Comparison of ENCODE assay signal across 22 cellular contexts in the genomic region with DNA sequence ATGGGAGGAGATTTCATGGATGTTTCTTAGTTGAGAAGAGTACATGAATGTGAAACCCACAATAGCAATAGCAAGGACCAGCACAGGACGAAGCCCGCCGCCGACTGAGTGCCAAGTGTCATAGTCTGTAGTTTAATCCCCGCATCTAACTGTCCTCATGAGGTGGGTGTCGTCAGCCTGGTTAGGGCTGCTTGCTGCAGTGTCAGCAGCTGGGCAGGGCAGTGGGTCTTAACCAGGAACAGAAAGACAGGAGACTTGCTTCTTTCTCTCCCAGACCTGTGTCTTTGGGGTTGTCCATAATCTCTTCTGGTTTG.
DNase-seq lines count a peak whose midpoint lies in the region; ATAC-seq and TF ChIP-seq lines count a peak whose summit lies in the region.
"Had no signal": no experiment of that assay in that cellular context is flagged by ENCODE, and none has a peak within 500 bp of the region (broad histone marks: within the 10 kb centered on the region; RNA-seq: fewer than 3 reads in every experiment).

No MANE protein-coding gene starts in this region.

- H3K36me3 Mint-ChIP-seq in dendritic cell treated with granulocyte-macrophage colony-stimulating factor and Interleukin-4, amounts not matched to agents 40 ng/mL and 50 ng/mL, for 4 days (ENCODE audit: low read depth) = no peaks in the 10 kb centered on the region
- H3K36me3 Mint-ChIP-seq: activated naive CD4-positive, alpha-beta T cell treated with anti-CD3 and anti-CD28 coated beads, Interleukin-2, amount 50 U/mL, for 72 hours; naive B cell had no signal

- intact Hi-C loops in IMR-90 (cut with micrococcal nuclease) (no loop called here), left lung (cut with DNase I) (no loop called here)
- intact Hi-C loops in dendritic cell treated with granulocyte-macrophage colony-stimulating factor and Interleukin-4, amounts not matched to agents 40 ng/mL and 50 ng/mL, for 4 days (cut with micrococcal nuclease) = no loop called here

- in situ Hi-C loops in IMR-90 (cut with MboI; ENCODE audit: low sequenced_read_pairs) = no loop called here

- H4K5ac ChIP-seq in IMR-90 (ENCODE audit: low read depth, low read length) = peak overlapping the region; percentile 15; the same call in 1 of the 2 replicates

- H3F3A ChIP-seq in smooth muscle cell (ENCODE audit: low read depth) = peaks cover 45% of the 10 kb centered on the region

- H3K27ac ChIP-seq in IMR-90 (ENCODE audit: insufficient read depth, low read length) = no peak overlapping the region
- H3K27ac ChIP-seq in left lung = peak overlapping the region; percentile 4 to 58
- H3K27ac ChIP-seq in smooth muscle cell (ENCODE audit: low read depth) = peak overlapping the region; percentile 96
- H3K27ac ChIP-seq: brain microvascular endothelial cell had no signal

- H4K8ac ChIP-seq in IMR-90 (ENCODE audit: low read depth in 2 of 2, low read length in 2 of 2) = peak overlapping the region in 1 of 2 experiments; percentile 60; a peak in 1 of 4 replicates

- H3K4ac ChIP-seq in IMR-90 (ENCODE audit: low read depth, low read length) = peak overlapping the region; percentile 67

- H4K20me1 ChIP-seq in IMR-90 (ENCODE audit: insufficient read depth, low read length) (no peaks in the 10 kb centered on the region), smooth muscle cell (ENCODE audit: low read depth) (no peaks in the 10 kb centered on the region)

- TF ChIP-seq RAD21 in IMR-90 (IDR thresholded peaks at IDR 0.05; ENCODE audit: low read length) = no peak

- peak overlapping the region; percentile 91; the same call in 2 of the 3 replicates for H2BK15ac ChIP-seq in IMR-90 (ENCODE audit: low read depth, low read length)

- H3K9ac ChIP-seq in IMR-90 (ENCODE audit: low read depth, low read length) = no peak overlapping the region
- peak overlapping the region; percentile 20 for H3K9ac ChIP-seq in smooth muscle cell (ENCODE audit: low read depth)

- H3K23ac ChIP-seq in IMR-90 (ENCODE audit: low read depth, low read length) = peak overlapping the region; percentile 6; the same call in 1 of the 2 replicates

- POLR2A ChIA-PET in IMR-90 (lab: Charles Lee; ENCODE audit: unreplicated experiment) = no interaction called here

- H3K79me2 ChIP-seq in smooth muscle cell (ENCODE audit: low read depth) = no peaks in the 10 kb centered on the region

- H3K9me3 ChIP-seq in IMR-90 (ENCODE audit: control insufficient read depth, insufficient read depth, low read length) (no peaks in the 10 kb centered on the region), left lung (no peaks in the 10 kb centered on the region), smooth muscle cell (replicated peaks; ENCODE audit: low read depth) (no peaks in the 10 kb centered on the region)
- H3K9me3 ChIP-seq: HAP-1, suprapubic skin had no signal

- no peak overlapping the region for H3K56ac ChIP-seq in IMR-90 (ENCODE audit: extremely low read depth, insufficient read depth, low read length)

- H3K4me3 ChIP-seq in IMR-90 (ENCODE audit: insufficient read depth, low read depth, low read length) = no peak overlapping the region
- H3K4me3 ChIP-seq in left lung = no peak overlapping the region
- no peak overlapping the region for H3K4me3 ChIP-seq in smooth muscle cell
- no peak overlapping the region for H3K4me3 ChIP-seq in H7 (ENCODE audit: insufficient read depth, low read depth, low read length)
- H3K4me3 ChIP-seq: HAP-1 had no signal

- no peak overlapping the region for H2BK5ac ChIP-seq in IMR-90 (ENCODE audit: low read depth, low read length, poor library complexity, severe bottlenecking)

- H2BK20ac ChIP-seq in IMR-90 (ENCODE audit: low read depth, low read length) = peak overlapping the region; percentile 80

- H3K4me2 ChIP-seq in IMR-90 (ENCODE audit: low read depth, low read length) = no peak overlapping the region
- peak overlapping the region; percentile 71 for H3K4me2 ChIP-seq in smooth muscle cell

- H3K18ac ChIP-seq in IMR-90 (ENCODE audit: low read depth, low read length) = peak overlapping the region; percentile 2

- TF ChIP-seq CTCF in IMR-90 (conservative IDR thresholded peaks at IDR 0.05; ENCODE audit: low read depth, low read length) = no peak
- no peak for TF ChIP-seq CTCF in left lung (IDR thresholded peaks at IDR 0.05)
- no peak for TF ChIP-seq CTCF in smooth muscle cell (IDR thresholded peaks at IDR 0.05; ENCODE audit: borderline replicate concordance, insufficient read depth, poor library complexity, severe bottlenecking)

- peaks cover 8% of the 10 kb centered on the region for H3K9me3 Mint-ChIP-seq in dendritic cell treated with granulocyte-macrophage colony-stimulating factor and Interleukin-4, amounts not matched to agents 40 ng/mL and 50 ng/mL, for 4 days
- H3K9me3 Mint-ChIP-seq: activated naive CD4-positive, alpha-beta T cell treated with anti-CD3 and anti-CD28 coated beads, Interleukin-2, amount 50 U/mL, for 72 hours; naive B cell had no signal

- CTCF ChIA-PET in IMR-90 (lab: Yijun Ruan, JAX) = no interaction called here

- dilution Hi-C loops in IMR-90 (cut with HindIII; ENCODE audit: low sequenced_read_pairs, unreplicated experiment) = no loop called here

- no peaks in the 10 kb centered on the region for H3K27me3 ChIP-seq in IMR-90 (ENCODE audit: control insufficient read depth, insufficient read depth, low read length)
- no peaks in the 10 kb centered on the region for H3K27me3 ChIP-seq in left lung
- no peaks in the 10 kb centered on the region for H3K27me3 ChIP-seq in smooth muscle cell (ENCODE audit: low read depth)
- H3K27me3 ChIP-seq in H7 (ENCODE audit: control insufficient read depth, insufficient read depth, low read length) = no peaks in the 10 kb centered on the region
- H3K27me3 ChIP-seq: brain microvascular endothelial cell, suprapubic skin had no signal

- H2BK120ac ChIP-seq in IMR-90 (ENCODE audit: low read depth, low read length) = peak overlapping the region; percentile 85

- peak overlapping the region; percentile 51 for H4K91ac ChIP-seq in IMR-90 (ENCODE audit: insufficient read depth, low read depth, low read length)

- H2AFZ ChIP-seq in IMR-90 (replicated peaks; ENCODE audit: low read length, poor library complexity) (peak overlapping the region; percentile 1), smooth muscle cell (ENCODE audit: low read depth) (no peak overlapping the region)

- DNase-seq in IMR-90 (no peak), left lung (no peak), smooth muscle cell (lab: John Stamatoyannopoulos, UW; ENCODE audit: unreplicated experiment) (no peak), H7 (no peak), NCI-H2107 (lab: John Stamatoyannopoulos, UW) (no peak)
- DNase-seq: activated CD4-positive, alpha-beta T cell treated with anti-CD3 and anti-CD28 coated beads, Interleukin-2, amount 50 U/mL, for 1 hour; brain microvascular endothelial cell; effector memory CD4-positive, alpha-beta T cell; GF-D8; naive B cell; NCI-H2029 treated with DMSO at 0.1 percent for 48 hours; NCI-H524; OCI-M1; stimulated activated CD4-positive, alpha-beta T cell treated with anti-CD3 and anti-CD28 coated beads, Interleukin-2, amount 100 ng/mL, for 24 hours had no signal

- peaks cover 78% of the 10 kb centered on the region for H3K4me1 Mint-ChIP-seq in dendritic cell treated with granulocyte-macrophage colony-stimulating factor and Interleukin-4, amounts not matched to agents 40 ng/mL and 50 ng/mL, for 4 days (ENCODE audit: low read depth)

- TF ChIP-seq POLR2A in IMR-90 (IDR thresholded peaks at IDR 0.05; ENCODE audit: low read depth, low read length) = no peak

- H3K36me3 ChIP-seq in IMR-90 (ENCODE audit: control insufficient read depth, insufficient read depth, low read length) (no peaks in the 10 kb centered on the region), left lung (no peaks in the 10 kb centered on the region), smooth muscle cell (ENCODE audit: low read depth) (no peaks in the 10 kb centered on the region), H7 (replicated peaks; ENCODE audit: control insufficient read depth, insufficient read depth, low read length) (no peaks in the 10 kb centered on the region)
- H3K36me3 ChIP-seq: brain microvascular endothelial cell, HAP-1, suprapubic skin had no signal

- H3K4me3 Mint-ChIP-seq in dendritic cell treated with granulocyte-macrophage colony-stimulating factor and Interleukin-4, amounts not matched to agents 40 ng/mL and 50 ng/mL, for 4 days = no peak overlapping the region

- H2AK5ac ChIP-seq in IMR-90 (ENCODE audit: low read depth, low read length) = peak overlapping the region; percentile 54; the same call in 1 of the 2 replicates

- ATAC-seq in IMR-90 (ENCODE audit: low read depth) (no peak), left lung (no peak), GM21723 (IDR thresholded peaks at IDR 0.05; ENCODE audit: unreplicated experiment) (no peak), HG02970 (IDR thresholded peaks at IDR 0.05; ENCODE audit: low FRiP score, unreplicated experiment) (no peak)
- ATAC-seq: activated naive CD4-positive, alpha-beta T cell treated with anti-CD3 and anti-CD28 coated beads, Interleukin-2, amount 50 U/mL, for 72 hours; HepG2; left lobe of liver had no signal

- 0 out of 4 replicates have a peak, but pooled peaks cover 0 to 5% of the 10 kb centered on the region in 2 experiments for H3K79me1 ChIP-seq in IMR-90 (ENCODE audit: low read depth in 1 of 2, low read length in 2 of 2)

- peaks cover 37% of the 10 kb centered on the region for H3K4me1 ChIP-seq in IMR-90 (ENCODE audit: control insufficient read depth, insufficient read depth, low read length)
- peaks cover 20 to 56% of the 10 kb centered on the region in 2 donors for H3K4me1 ChIP-seq in left lung
- H3K4me1 ChIP-seq in smooth muscle cell (ENCODE audit: low read depth) = peaks cover 31% of the 10 kb centered on the region
- H3K4me1 ChIP-seq: HAP-1 had no signal

- H3K27ac Mint-ChIP-seq in dendritic cell treated with granulocyte-macrophage colony-stimulating factor and Interleukin-4, amounts not matched to agents 40 ng/mL and 50 ng/mL, for 4 days = peak overlapping the region; percentile 86
- H3K27ac Mint-ChIP-seq: activated naive CD4-positive, alpha-beta T cell treated with anti-CD3 and anti-CD28 coated beads, Interleukin-2, amount 50 U/mL, for 72 hours had no signal

- no CpG with 5 or more reads among the region's 6 CpGs for WGBS in IMR-90 (ENCODE audit: extremely low coverage in 2 of 2, insufficient read length in 1 of 2), 2 experiments
- WGBS in smooth muscle cell (ENCODE audit: low lambda C conversion rate) = 31% methylated on average over 6 of the region's 6 CpGs

- BruUV-seq in IMR-90 (replicated peaks; lab: Mats Ljungman, UMichigan) = no TSS peak

- H3K27me3 Mint-ChIP-seq in dendritic cell treated with granulocyte-macrophage colony-stimulating factor and Interleukin-4, amounts not matched to agents 40 ng/mL and 50 ng/mL, for 4 days = no peaks in the 10 kb centered on the region

- H2AK9ac ChIP-seq in IMR-90 (replicated peaks; ENCODE audit: low read depth, low read length, poor library complexity) = no peak overlapping the region

- 0 out of 2 replicates have a peak overlapping the region, but pooled peaks have one; percentile 8 for H3K14ac ChIP-seq in IMR-90 (replicated peaks; ENCODE audit: low read depth, low read length)

- H3K9me1 ChIP-seq in IMR-90 (ENCODE audit: insufficient read depth, low read length) = peaks cover 24% of the 10 kb centered on the region
